In genomic region chr3:10185804-10186762, GRCh38 we compare ENCODE assay signal across 10 cellular contexts. TPM values are rescaled to one million over a fixed set of nuclear protein-coding genes. Genes with fewer than 3 reads are reported as not detected.
DNase-seq lines count a peak whose midpoint lies in the region; ATAC-seq and TF ChIP-seq lines count a peak whose summit lies in the region.
"Had no signal": no experiment of that assay in that cellular context is flagged by ENCODE, and none has a peak within 500 bp of the region (broad histone marks: within the 10 kb centered on the region; RNA-seq: fewer than 3 reads in every experiment).

No MANE protein-coding gene starts in this region.

- H3K4me1 Mint-ChIP-seq in activated T-cell treated with anti-CD3 and anti-CD28 coated beads, Interleukin-2, amount 50 U/mL, for 4 hours (ENCODE audit: low read depth) = peaks cover 55% of the 10 kb centered on the region
- peaks cover 28% of the 10 kb centered on the region for H3K4me1 Mint-ChIP-seq in activated T-helper 17 cell treated with anti-CD3 and anti-CD28 coated beads, Interleukin-2, amount 50 U/mL, for 72 hours

- H3K4me3 Mint-ChIP-seq in activated T-cell treated with anti-CD3 and anti-CD28 coated beads, Interleukin-2, amount 50 U/mL, for 4 hours = peak overlapping the region; percentile 37
- peak overlapping the region; percentile 64 for H3K4me3 Mint-ChIP-seq in activated T-helper 17 cell treated with anti-CD3 and anti-CD28 coated beads, Interleukin-2, amount 50 U/mL, for 72 hours

- H3K27me3 ChIP-seq in layer of hippocampus (ENCODE audit: control insufficient read depth, insufficient read depth, low read length) = no peaks in the 10 kb centered on the region
- H3K27me3 ChIP-seq in tibial nerve = no peaks in the 10 kb centered on the region

- no peak for TF ChIP-seq POLR2A in tibial nerve (IDR thresholded peaks at IDR 0.05)

- no peaks in the 10 kb centered on the region for H3K27me3 Mint-ChIP-seq in activated T-cell treated with anti-CD3 and anti-CD28 coated beads, Interleukin-2, amount 50 U/mL, for 4 hours (ENCODE audit: low read depth)
- H3K27me3 Mint-ChIP-seq in activated T-helper 17 cell treated with anti-CD3 and anti-CD28 coated beads, Interleukin-2, amount 50 U/mL, for 72 hours = no peaks in the 10 kb centered on the region

- no peak for TF ChIP-seq EP300 in tibial nerve (IDR thresholded peaks at IDR 0.05)

- H3K4me1 ChIP-seq in tibial nerve = peaks cover 0 to 53% (median 27%) of the 10 kb centered on the region in 4 donors

- peak; percentile 35 to 64 for ATAC-seq in activated T-cell treated with anti-CD3 and anti-CD28 coated beads, Interleukin-2, amount 50 U/mL, for 4 hours
- ATAC-seq in activated T-helper 17 cell treated with anti-CD3 and anti-CD28 coated beads, Interleukin-2, amount 50 U/mL, for 72 hours (replicated peaks) = peak; percentile 18

- no peak for TF ChIP-seq CTCF in tibial nerve (IDR thresholded peaks at IDR 0.05)

- H3K36me3 ChIP-seq in tibial nerve = peaks cover 0 to 8% (median 0%) of the 10 kb centered on the region in 3 donors

- H3K27ac ChIP-seq in layer of hippocampus (ENCODE audit: low read depth, low read length) (peak overlapping the region; percentile 58), tibial nerve (peak overlapping the region in 3 of 4 donors; percentile 53 to 66 (median 54))

- DNase-seq in activated T-cell treated with anti-CD3 and anti-CD28 coated beads, Interleukin-2, amount 50 U/mL, for 4 hours = no peak
- DNase-seq in activated T-cell treated with anti-CD3 and anti-CD28 coated beads for 4 hours = no peak
- DNase-seq in tibial nerve (ENCODE audit: low spot score in 2 of 2) = no peak
- no peak for DNase-seq in NOMO-1 treated with dmso at 0.1 percent for 144 hours (lab: John Stamatoyannopoulos, UW; ENCODE audit: unreplicated experiment)
- no peak for DNase-seq in iPS-NIHi7 (ENCODE audit: extremely low spot score)
- DNase-seq in Ammon's horn (ENCODE audit: low spot score) = no peak
- DNase-seq: NCI-H187 treated with DMSO at 0.1 percent for 48 hours, SW 1271 had no signal

- peak overlapping the region; percentile 83 for H3K27ac Mint-ChIP-seq in activated T-helper 17 cell treated with anti-CD3 and anti-CD28 coated beads, Interleukin-2, amount 50 U/mL, for 72 hours

- no peaks in the 10 kb centered on the region for H3K9me3 ChIP-seq in tibial nerve

- peaks cover 2% of the 10 kb centered on the region for H3K36me3 Mint-ChIP-seq in activated T-cell treated with anti-CD3 and anti-CD28 coated beads, Interleukin-2, amount 50 U/mL, for 4 hours (ENCODE audit: insufficient read depth)
- H3K36me3 Mint-ChIP-seq in activated T-helper 17 cell treated with anti-CD3 and anti-CD28 coated beads, Interleukin-2, amount 50 U/mL, for 72 hours (ENCODE audit: low read depth) = no peaks in the 10 kb centered on the region

- WGBS in tibial nerve, 2 donors = 69 to 74% methylated on average over 12 of the region's 12 CpGs

- no peak overlapping the region for H3K4me3 ChIP-seq in tibial nerve

- no peaks in the 10 kb centered on the region for H3K9me3 Mint-ChIP-seq in activated T-cell treated with anti-CD3 and anti-CD28 coated beads, Interleukin-2, amount 50 U/mL, for 4 hours
- H3K9me3 Mint-ChIP-seq in activated T-helper 17 cell treated with anti-CD3 and anti-CD28 coated beads, Interleukin-2, amount 50 U/mL, for 72 hours = no peaks in the 10 kb centered on the region

RNA-seq across cellular contexts. Expression of gene IRAK2, which starts 21.4 kb away (rescaled TPM):
- total RNA-seq in activated T-cell treated with anti-CD3 and anti-CD28 coated beads, Interleukin-2, amount 50 U/mL, for 4 hours = 1 to 10 TPM; 2.1 to 3.8 (median 3.0) TPM
- total RNA-seq in activated T-helper 17 cell treated with anti-CD3 and anti-CD28 coated beads, Interleukin-2, amount 50 U/mL, for 72 hours = 10 to 100 TPM in 1 of 2 donors, 1 to 10 TPM in 1; 5.6 to 10.1 TPM
- total RNA-seq in tibial nerve = 10 to 100 TPM in 1 of 4 donors, 1 to 10 TPM in 3; 1.5 to 10.8 (median 4.7) TPM

RNA-seq across cellular contexts. Expression of gene VHL, which starts 44.5 kb away (rescaled TPM):
- 10 to 100 TPM; 29.6 to 32.7 (median 30.4) TPM for total RNA-seq in activated T-cell treated with anti-CD3 and anti-CD28 coated beads, Interleukin-2, amount 50 U/mL, for 4 hours
- 10 to 100 TPM; 62.7 to 63.7 TPM for total RNA-seq in activated T-helper 17 cell treated with anti-CD3 and anti-CD28 coated beads, Interleukin-2, amount 50 U/mL, for 72 hours
- 10 to 100 TPM; 24.0 to 45.9 (median 37.0) TPM for total RNA-seq in tibial nerve
